ENCODE assay signal across 8 cellular contexts in genomic region chr1:109151146-109151545, GRCh38. TPM values are rescaled to one million over a fixed set of nuclear protein-coding genes. Genes with fewer than 3 reads are reported as not detected.
DNase-seq lines count a peak whose midpoint lies in the region; ATAC-seq and TF ChIP-seq lines count a peak whose summit lies in the region.

No MANE protein-coding gene starts in this region.

- H4K20me1 ChIP-seq in mammary epithelial cell (ENCODE audit: insufficient read depth, low read length): no peaks in the 10 kb centered on the region

- ATAC-seq in GM19463 (IDR thresholded peaks at IDR 0.05; ENCODE audit: unreplicated experiment): no peak
- ATAC-seq in activated CD4-positive, CD25-positive, alpha-beta regulatory T cell treated with anti-CD3 and anti-CD28 coated beads, Interleukin-2, amount 50 U/mL, for 24 hours: no peak

- H3K36me3 ChIP-seq in mammary epithelial cell (ENCODE audit: insufficient read depth, low read length) (no peaks in the 10 kb centered on the region), thyroid gland (no peaks in the 10 kb centered on the region)

- no peak overlapping the region for H3K4me2 ChIP-seq in mammary epithelial cell (ENCODE audit: insufficient read depth, low read depth, low read length)

- H3K79me2 ChIP-seq in mammary epithelial cell (ENCODE audit: insufficient read depth, low read length): no peaks in the 10 kb centered on the region

- H3K9me3 ChIP-seq in mammary epithelial cell (replicated peaks; ENCODE audit: insufficient read depth, low read length) (no peaks in the 10 kb centered on the region), thyroid gland (no peaks in the 10 kb centered on the region)

- H3K27me3 ChIP-seq in mammary epithelial cell (ENCODE audit: insufficient read depth, low read length) (no peaks in the 10 kb centered on the region), thyroid gland (no peaks in the 10 kb centered on the region)

- TF ChIP-seq CTCF in mammary epithelial cell (conservative IDR thresholded peaks at IDR 0.05 in 1 of 2, IDR thresholded peaks at IDR 0.05 in 1 of 2; ENCODE audit: extremely low read depth in 1 of 2, insufficient read depth in 1 of 2, low read depth in 1 of 2, low read length in 2 of 2) (no peak), thyroid gland (IDR thresholded peaks at IDR 0.05) (no peak)

- CTCF ChIA-PET in mammary epithelial cell (lab: Charles Lee; ENCODE audit: low non-redundant PET): no interaction called here

- H3K4me3 ChIP-seq in mammary epithelial cell (replicated peaks in 1 of 3; ENCODE audit: insufficient read depth in 1 of 3, low read depth in 2 of 3, low read length in 3 of 3) (no peak overlapping the region), thyroid gland (replicated peaks in 1 of 3) (no peak overlapping the region)

- TF ChIP-seq POLR2A in thyroid gland (IDR thresholded peaks at IDR 0.05): no peak

- peak overlapping the region; percentile 56 for H2AFZ ChIP-seq in mammary epithelial cell (ENCODE audit: low read depth, low read length)

- no peak overlapping the region for H3K9ac ChIP-seq in mammary epithelial cell (ENCODE audit: insufficient read depth, low read length)

- H3K4me1 ChIP-seq in mammary epithelial cell (ENCODE audit: insufficient read depth, low read length): no peaks in the 10 kb centered on the region
- H3K4me1 ChIP-seq in thyroid gland: peaks cover 42 to 45% of the 10 kb centered on the region in 2 donors

- WGBS in mammary epithelial cell (ENCODE audit: low coverage, missing lambda C conversion rate): 50% methylated on average over 2 of the region's 3 CpGs
- WGBS in thyroid gland, 2 donors: 61 to 68% methylated on average over 3 of the region's 3 CpGs

- DNase-seq in NCI-H2107 treated with DMSO at 0.1 percent for 48 hours (lab: John Stamatoyannopoulos, UW; ENCODE audit: unreplicated experiment) (peak; percentile 40), NCI-H2107 (lab: John Stamatoyannopoulos, UW) (no peak), mammary epithelial cell (peak; percentile 45), kidney tubule cell (ENCODE audit: low spot score) (peak; percentile 55), thyroid gland (peak; percentile 24 to 34)
- DNase-seq in activated CD4-positive, alpha-beta T cell treated with anti-CD3 and anti-CD28 coated beads for 1 hour: no peak

- intact Hi-C loops in mammary epithelial cell (cut with micrococcal nuclease): no loop called here
- intact Hi-C loops in thyroid gland (cut with DNase I): no loop called here

- no TSS peak for BruUV-seq in mammary epithelial cell (replicated peaks; lab: Mats Ljungman, UMichigan)

- dilution Hi-C loops in mammary epithelial cell (cut with HindIII; ENCODE audit: low sequenced_read_pairs): no loop called here

- in situ Hi-C loops in mammary epithelial cell (cut with MboI; ENCODE audit: low sequenced_read_pairs in 2 of 2): no loop called here

- H3K27ac ChIP-seq in mammary epithelial cell (ENCODE audit: insufficient read depth, low read depth, low read length) (no peak overlapping the region), thyroid gland (peak overlapping the region; percentile 28 to 70 (median 55))

RNA-seq across cellular contexts. Expression of gene ELAPOR1, which starts 37.2 kb away (rescaled TPM):
- total RNA-seq in mammary epithelial cell: 1 to 10 TPM in 1 of 2 donors, under 1 TPM in 1; 0.67 to 1.1 TPM
- 0.95 TPM for polyA plus RNA-seq in mammary epithelial cell
- polyA minus RNA-seq in mammary epithelial cell: not detected
- 10 to 100 TPM in 2 of 4 donors, 1 to 10 TPM in 2; 4.7 to 24.0 (median 12.3) TPM for total RNA-seq in thyroid gland

Comparison
In these comparisons a context has a peak if more than half of its experiments do, and no peak if none do; other contexts are left out.
1. DNase-seq: peak in NCI-H2107 treated with DMSO at 0.1 percent for 48 hours (single experiment), mammary epithelial cell (single experiment), kidney tubule cell (single experiment) and thyroid gland (2 of 2); none in NCI-H2107 (single experiment) and activated CD4-positive, alpha-beta T cell treated with anti-CD3 and anti-CD28 coated beads for 1 hour (single experiment).